In the genomic region with DNA sequence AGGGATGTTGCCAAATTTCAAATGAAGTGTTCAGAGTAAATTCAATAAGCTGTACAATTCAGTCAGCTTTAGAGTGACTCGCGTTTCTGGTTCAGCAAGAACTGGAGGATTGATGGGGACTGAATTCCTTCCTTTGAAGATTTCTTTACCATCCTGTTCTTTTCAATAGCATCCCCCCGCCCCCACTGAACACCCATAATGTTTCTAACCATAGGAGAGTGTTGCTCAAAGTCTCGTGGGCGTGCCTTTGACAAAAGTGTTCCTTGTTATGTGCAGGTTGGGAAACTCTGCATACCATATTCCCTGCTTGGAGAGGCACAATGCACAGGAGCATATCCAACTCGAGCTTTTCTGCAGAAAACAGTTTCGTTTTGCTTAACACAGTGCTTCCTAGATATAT, we compare ENCODE assay signal across 15 cellular contexts.
DNase-seq lines count a peak whose midpoint lies in the region; ATAC-seq and TF ChIP-seq lines count a peak whose summit lies in the region.
"Had no signal": no experiment of that assay in that cellular context is flagged by ENCODE, and none has a peak within 500 bp of the region (broad histone marks: within the 10 kb centered on the region; RNA-seq: fewer than 3 reads in every experiment).

No MANE protein-coding gene starts in this region.

- H3K9me2 ChIP-seq in GM23248 (ENCODE audit: insufficient read depth) = no peaks in the 10 kb centered on the region
- no peaks in the 10 kb centered on the region for H3K9me2 ChIP-seq in GM23338 (ENCODE audit: insufficient read depth)

- H3K9ac ChIP-seq in GM23248 = no peak overlapping the region

- TF ChIP-seq CTCF in RWPE2 (IDR thresholded peaks at IDR 0.05; ENCODE audit: poor library complexity, severe bottlenecking) (no peak), fibroblast of pulmonary artery (IDR thresholded peaks at IDR 0.05; ENCODE audit: low read length, missing control alignments) (no peak), GM23338 (conservative IDR thresholded peaks at IDR 0.05; ENCODE audit: low read depth in 2 of 2) (no peak)

- no peaks in the 10 kb centered on the region for H3K36me3 Mint-ChIP-seq in GM23338 (ENCODE audit: low read depth)

- DNase-seq in GM23248 = peak; percentile 1
- no peak for DNase-seq in RWPE2 (ENCODE audit: low spot score)
- DNase-seq in fibroblast of pulmonary artery (ENCODE audit: low read depth) = peak; percentile 71
- peak; percentile 30 for DNase-seq in renal cortical epithelial cell (ENCODE audit: low read depth)
- no peak for DNase-seq in activated CD4-positive, CD25-positive, alpha-beta regulatory T cell (lab: John Stamatoyannopoulos, UW)
- DNase-seq in GM23338 (ENCODE audit: low spot score) = no peak
- no peak for DNase-seq in NCI-H2107 (lab: John Stamatoyannopoulos, UW)
- DNase-seq: activated B cell treated with CpG ODN at 0.5 μM for 24 hours; activated T-cell treated with anti-CD3 and anti-CD28 coated beads, Interleukin-2, amount 50 U/mL, for 1 hour; H9; NCI-H1105; NCI-H526 treated with DMSO at 0.1 percent for 48 hours; SJCRH30; substantia nigra had no signal

- H3K27me3 Mint-ChIP-seq in GM23338 (ENCODE audit: insufficient read depth, low read depth, poor library complexity) = no peaks in the 10 kb centered on the region

- no peaks in the 10 kb centered on the region for H3K79me2 ChIP-seq in GM23248 (ENCODE audit: insufficient read depth)
- no peaks in the 10 kb centered on the region for H3K79me2 ChIP-seq in GM23338 (replicated peaks; ENCODE audit: insufficient read depth)

- H2AFZ ChIP-seq in GM23248 (0 out of 2 replicates have a peak overlapping the region, but pooled peaks have one; percentile 45), GM23338 (no peak overlapping the region)

- peak overlapping the region; percentile 57 for H3K4me3 ChIP-seq in GM23248
- H3K4me3 ChIP-seq in RWPE2 (ENCODE audit: severe bottlenecking) = no peak overlapping the region
- peak overlapping the region; percentile 43 for H3K4me3 ChIP-seq in fibroblast of pulmonary artery (replicated peaks; ENCODE audit: low read depth, low read length)
- no peak overlapping the region for H3K4me3 ChIP-seq in GM23338
- H3K4me3 ChIP-seq: SJCRH30 had no signal

- H4K20me1 ChIP-seq in GM23248 (ENCODE audit: insufficient read depth) (no peaks in the 10 kb centered on the region), GM23338 (replicated peaks; ENCODE audit: insufficient read depth) (no peaks in the 10 kb centered on the region)

- 0% methylated on average over 7 of the region's 7 CpGs for WGBS in GM23248 (ENCODE audit: low coverage in 1 of 2, low lambda C conversion rate in 2 of 2, missing lambda C conversion rate in 2 of 2), 2 experiments

- H3K27me3 ChIP-seq in GM23248 (replicated peaks; ENCODE audit: insufficient read depth) (no peaks in the 10 kb centered on the region), RWPE2 (ENCODE audit: insufficient read depth, poor library complexity, severe bottlenecking) (no peaks in the 10 kb centered on the region), GM23338 (ENCODE audit: insufficient read depth) (no peaks in the 10 kb centered on the region)
- H3K27me3 ChIP-seq: SJCRH30 had no signal

- peaks cover 6% of the 10 kb centered on the region; the same call in 2 of the 3 replicates for H3K4me1 Mint-ChIP-seq in GM23338
- H3K4me1 Mint-ChIP-seq: activated B cell treated with CpG ODN at 0.5 μM for 24 hours had no signal

- no peaks in the 10 kb centered on the region for H3K9me3 Mint-ChIP-seq in GM23338
- H3K9me3 Mint-ChIP-seq: activated B cell treated with CpG ODN at 0.5 μM for 24 hours had no signal

- H3K27ac ChIP-seq in GM23248 = no peak overlapping the region
- H3K27ac ChIP-seq in RWPE2 (ENCODE audit: poor library complexity, severe bottlenecking) = no peak overlapping the region
- no peak overlapping the region for H3K27ac ChIP-seq in GM23338 (ENCODE audit: low read depth)
- H3K27ac ChIP-seq: SJCRH30 had no signal

- H3K4me1 ChIP-seq in GM23248 (ENCODE audit: insufficient read depth) = no peaks in the 10 kb centered on the region
- no peaks in the 10 kb centered on the region for H3K4me1 ChIP-seq in RWPE2 (ENCODE audit: insufficient read depth, poor library complexity, severe bottlenecking)
- H3K4me1 ChIP-seq in GM23338 (ENCODE audit: insufficient read depth) = no peaks in the 10 kb centered on the region
- H3K4me1 ChIP-seq: SJCRH30 had no signal

- peak; percentile 33; the same call in 1 of the 3 replicates for ATAC-seq in RWPE2 (ENCODE audit: low read depth)
- no peak for ATAC-seq in GM23338
- ATAC-seq: sciatic nerve had no signal

- H3K9me3 ChIP-seq in GM23248 (ENCODE audit: low read depth) (no peaks in the 10 kb centered on the region), RWPE2 (ENCODE audit: severe bottlenecking) (no peaks in the 10 kb centered on the region)
- H3K9me3 ChIP-seq: SJCRH30 had no signal

- in situ Hi-C loops in GM23248 (cut with MboI) = no loop called here

- H3F3A ChIP-seq in GM23248 (ENCODE audit: insufficient read depth) (no peaks in the 10 kb centered on the region), GM23338 (replicated peaks; ENCODE audit: low read depth) (no peaks in the 10 kb centered on the region)

- no peak overlapping the region for H3K4me3 Mint-ChIP-seq in GM23338
- H3K4me3 Mint-ChIP-seq: activated B cell treated with CpG ODN at 0.5 μM for 24 hours, H9 had no signal

- no peak overlapping the region for H3K27ac Mint-ChIP-seq in GM23338
- H3K27ac Mint-ChIP-seq: activated B cell treated with CpG ODN at 0.5 μM for 24 hours, H9 had no signal

- H3K36me3 ChIP-seq in GM23248 (ENCODE audit: low read depth) (no peaks in the 10 kb centered on the region), RWPE2 (ENCODE audit: low read depth) (no peaks in the 10 kb centered on the region), GM23338 (ENCODE audit: insufficient read depth) (no peaks in the 10 kb centered on the region)
- H3K36me3 ChIP-seq: SJCRH30 had no signal

- H3K4me2 ChIP-seq in GM23248 (ENCODE audit: unreplicated experiment) (peak overlapping the region; percentile 28), GM23338 (no peak overlapping the region)

TF ChIP-seq in GM23338, 12 proteins besides CTCF, POLR2A, EP300 and RAD21 (continues in another document):
- TF ChIP-seq ETS1 (IDR thresholded peaks at IDR 0.05) (no peak), CREB1 (CRISPR knock-in tag; IDR thresholded peaks at IDR 0.05; ENCODE audit: low read depth) (no peak), EZH2phosphoT487 (IDR thresholded peaks at IDR 0.05; ENCODE audit: unreplicated experiment) (no peak), ZNF331 (CRISPR knock-in tag; IDR thresholded peaks at IDR 0.05; ENCODE audit: low read depth) (no peak), ZNF114 (CRISPR knock-in tag; IDR thresholded peaks at IDR 0.05) (no peak), STAT1 (IDR thresholded peaks at IDR 0.05; ENCODE audit: unreplicated experiment) (no peak), POLR2AphosphoS5 (IDR thresholded peaks at IDR 0.05; ENCODE audit: low read depth) (no peak), NANOG (IDR thresholded peaks at IDR 0.05; ENCODE audit: borderline replicate concordance) (no peak)

Comparison
In these comparisons a context has a peak if more than half of its experiments do, and no peak if none do; other contexts are left out.
1. DNase-seq: peak in GM23248 (single experiment), fibroblast of pulmonary artery (single experiment) and renal cortical epithelial cell (single experiment); none in RWPE2 (single experiment), activated CD4-positive, CD25-positive, alpha-beta regulatory T cell (0 of 4), GM23338 (single experiment) and NCI-H2107 (single experiment).
2. H3K4me3 ChIP-seq: peak in GM23248 (single experiment) and fibroblast of pulmonary artery (single experiment); none in RWPE2 (single experiment) and GM23338 (single experiment).